In genomic region chr9:131676431-131676972, GRCh38 we compare ENCODE assay signal across 8 cellular contexts.
DNase-seq lines count a peak whose midpoint lies in the region; ATAC-seq and TF ChIP-seq lines count a peak whose summit lies in the region.

No MANE protein-coding gene starts in this region.

- H4K8ac ChIP-seq in neuronal stem cell (ENCODE audit: low read depth, low read length): no peak overlapping the region

- no peak overlapping the region for H2AK5ac ChIP-seq in neuronal stem cell (ENCODE audit: low read depth, low read length)

- H3K23ac ChIP-seq in neuronal stem cell (ENCODE audit: low read depth, low read length, poor library complexity): no peak overlapping the region

- peak overlapping the region; percentile 31 for H3K18ac ChIP-seq in neuronal stem cell (ENCODE audit: low read length)

- H3K27ac ChIP-seq in breast epithelium (peak overlapping the region; percentile 86 to 90), neuronal stem cell (replicated peaks; ENCODE audit: low read length) (no peak overlapping the region)

- H3K4ac ChIP-seq in neuronal stem cell (ENCODE audit: low read length): no peak overlapping the region

- DNase-seq in GM12865 (ENCODE audit: low read depth) (peak; percentile 86), M059J (ENCODE audit: low read depth) (peak; percentile 43), breast epithelium (ENCODE audit: low spot score in 2 of 2) (peak in 1 of 2 donors; percentile 50), neuronal stem cell (ENCODE audit: low spot score) (no peak), kidney glomerular epithelial cell (lab: John Stamatoyannopoulos, UW) (no peak), dedifferentiated amniotic fluid mesenchymal stem cell (ENCODE audit: extremely low spot score) (no peak)

- H3K9me3 ChIP-seq in breast epithelium (no peaks in the 10 kb centered on the region), neuronal stem cell (replicated peaks in 1 of 2; ENCODE audit: control insufficient read depth in 2 of 2, insufficient read depth in 1 of 2, low read depth in 1 of 2, low read length in 2 of 2) (peaks cover 1 to 2% of the 10 kb centered on the region in 2 donors)

- H3K36me3 ChIP-seq in breast epithelium (no peaks in the 10 kb centered on the region), neuronal stem cell (replicated peaks in 1 of 2; ENCODE audit: control insufficient read depth in 2 of 2, insufficient read depth in 2 of 2, low read length in 2 of 2) (no peaks in the 10 kb centered on the region)

- H3K4me1 ChIP-seq in breast epithelium: peaks cover 16 to 35% of the 10 kb centered on the region in 2 donors
- H3K4me1 ChIP-seq in neuronal stem cell (ENCODE audit: control insufficient read depth in 2 of 2, insufficient read depth in 1 of 2, low read depth in 1 of 2, low read length in 2 of 2): peaks cover 15 to 35% of the 10 kb centered on the region in 2 donors

- no peak overlapping the region for H4K91ac ChIP-seq in neuronal stem cell (ENCODE audit: low read depth, low read length, poor library complexity)

- no peak overlapping the region for H2BK120ac ChIP-seq in neuronal stem cell (ENCODE audit: low read depth, low read length)

- H2AFZ ChIP-seq in neuronal stem cell (ENCODE audit: low read length): no peak overlapping the region

- no peak overlapping the region for H2BK12ac ChIP-seq in neuronal stem cell (ENCODE audit: low read length)

- no peak overlapping the region for H3K4me2 ChIP-seq in neuronal stem cell (ENCODE audit: insufficient read depth, low read length, poor library complexity, severe bottlenecking)

- no peak overlapping the region for H3K9ac ChIP-seq in neuronal stem cell (ENCODE audit: low read depth, low read length, poor library complexity)

- H3K79me1 ChIP-seq in neuronal stem cell (ENCODE audit: low read depth, low read length): peaks cover 2% of the 10 kb centered on the region

- H3K4me3 ChIP-seq in GM12865 (ENCODE audit: low read depth, low read length): peak overlapping the region; percentile 93
- H3K4me3 ChIP-seq in breast epithelium: no peak overlapping the region
- H3K4me3 ChIP-seq in neuronal stem cell (ENCODE audit: low read length in 2 of 2): no peak overlapping the region

- H3K14ac ChIP-seq in neuronal stem cell (ENCODE audit: low read length): no peak overlapping the region

- TF ChIP-seq CTCF in GM12865 (IDR thresholded peaks at IDR 0.05; ENCODE audit: insufficient read depth, low read depth, low read length, missing control alignments): no peak
- no peak for TF ChIP-seq CTCF in breast epithelium (IDR thresholded peaks at IDR 0.05)

- H2BK15ac ChIP-seq in neuronal stem cell (ENCODE audit: low read length): no peak overlapping the region

- no peaks in the 10 kb centered on the region for H3K27me3 ChIP-seq in breast epithelium
- no peaks in the 10 kb centered on the region for H3K27me3 ChIP-seq in neuronal stem cell (ENCODE audit: control insufficient read depth in 3 of 3, insufficient read depth in 3 of 3, low read depth in 1 of 3, low read length in 3 of 3)

- ATAC-seq in HG03097 (IDR thresholded peaks at IDR 0.05; ENCODE audit: low FRiP score, unreplicated experiment) (no peak), HG03378 (IDR thresholded peaks at IDR 0.05; ENCODE audit: unreplicated experiment) (no peak)

- H2BK5ac ChIP-seq in neuronal stem cell (ENCODE audit: low read length): no peak overlapping the region

- intact Hi-C loops in breast epithelium (cut with DNase I; ENCODE audit: low total_unique reads): no loop called here

- no peak for TF ChIP-seq POLR2A in breast epithelium (IDR thresholded peaks at IDR 0.05)

- no CpG with 5 or more reads among the region's 6 CpGs for WGBS in neuronal stem cell (ENCODE audit: extremely low coverage in 2 of 2, insufficient read length in 2 of 2, insufficient replicate concordance in 1 of 2), 2 donors

Comparison
In these comparisons a context has a peak if more than half of its experiments do, and no peak if none do; other contexts are left out.
1. DNase-seq: peak in GM12865 (single experiment) and M059J (single experiment); none in neuronal stem cell (single experiment), kidney glomerular epithelial cell (single experiment) and dedifferentiated amniotic fluid mesenchymal stem cell (single experiment).